ENCODE assay signal across 18 cellular contexts in genomic region chr20:24935786-24936525, GRCh38. TPM values are rescaled to one million over a fixed set of nuclear protein-coding genes. Genes with fewer than 3 reads are reported as not detected.
DNase-seq lines count a peak whose midpoint lies in the region; ATAC-seq and TF ChIP-seq lines count a peak whose summit lies in the region.
"Had no signal": no experiment of that assay in that cellular context is flagged by ENCODE, and none has a peak within 500 bp of the region (broad histone marks: within the 10 kb centered on the region; RNA-seq: fewer than 3 reads in every experiment).

No MANE protein-coding gene starts in this region.

- DNase-seq in activated CD4-positive, alpha-beta T cell treated with anti-CD3 and anti-CD28 coated beads, Interleukin-2, amount 10 ng/mL, durations not matched to agents 24 days and 14 days, result no peak
- no peak for DNase-seq in activated CD4-positive, alpha-beta T cell treated with anti-CD3 and anti-CD28 coated beads, Interleukin-2, amount 50 U/mL, for 4 hours
- DNase-seq in natural killer cell treated with Interleukin-12 subunit alpha and Interleukin-12 subunit beta and Interleukin-15 and Interleukin-18, amount 100 ng/mL, for 72 hours (ENCODE audit: low spot score), result no peak
- DNase-seq in natural killer cell (no peak), lower lobe of right lung (peak; percentile 8), T-helper 1 cell (no peak), OCI-M2 (lab: John Stamatoyannopoulos, UW; ENCODE audit: unreplicated experiment) (no peak), HAP-1 (ENCODE audit: low spot score in 2 of 2) (no peak)
- DNase-seq: Caco-2, DMS53, H9, IMR-90, NCI-H1436, NCI-H2029 treated with DMSO at 0.1 percent for 48 hours, NCI-H510A treated with DMSO at 0.1 percent for 48 hours had no signal

- TF ChIP-seq CTCF in natural killer cell (IDR thresholded peaks at IDR 0.05) (no peak), lower lobe of right lung (IDR thresholded peaks at IDR 0.05) (no peak)

- peaks cover 18% of the 10 kb centered on the region for H3K9me3 Mint-ChIP-seq in activated CD4-positive, alpha-beta T cell treated with anti-CD3 and anti-CD28 coated beads, Interleukin-2, amount 10 ng/mL, durations not matched to agents 24 days and 14 days
- H3K9me3 Mint-ChIP-seq in natural killer cell treated with Interleukin-12 subunit alpha and Interleukin-12 subunit beta and Interleukin-15 and Interleukin-18, amount 100 ng/mL, for 72 hours, result peaks cover 8% of the 10 kb centered on the region
- no peaks in the 10 kb centered on the region for H3K9me3 Mint-ChIP-seq in natural killer cell

- peaks cover 34% of the 10 kb centered on the region for H3K4me1 Mint-ChIP-seq in activated CD4-positive, alpha-beta T cell treated with anti-CD3 and anti-CD28 coated beads, Interleukin-2, amount 10 ng/mL, durations not matched to agents 24 days and 14 days
- H3K4me1 Mint-ChIP-seq in natural killer cell treated with Interleukin-12 subunit alpha and Interleukin-12 subunit beta and Interleukin-15 and Interleukin-18, amount 100 ng/mL, for 72 hours (ENCODE audit: low read depth in 2 of 2), result peaks cover 40 to 48% of the 10 kb centered on the region in 2 donors
- H3K4me1 Mint-ChIP-seq in natural killer cell, result peaks cover 27 to 32% of the 10 kb centered on the region in 2 donors

- no peaks in the 10 kb centered on the region for H3K9me3 ChIP-seq in lower lobe of right lung
- no peaks in the 10 kb centered on the region for H3K9me3 ChIP-seq in HAP-1
- H3K9me3 ChIP-seq: Caco-2 had no signal

- intact Hi-C loops in activated CD4-positive, alpha-beta T cell treated with anti-CD3 and anti-CD28 coated beads, Interleukin-2, amount 10 ng/mL, durations not matched to agents 24 days and 14 days (cut with micrococcal nuclease), result no loop called here
- intact Hi-C loops in natural killer cell (cut with micrococcal nuclease) (no loop called here), lower lobe of right lung (cut with DNase I) (no loop called here)

- no peaks in the 10 kb centered on the region for H3K36me3 ChIP-seq in lower lobe of right lung
- no peaks in the 10 kb centered on the region for H3K36me3 ChIP-seq in HAP-1 (replicated peaks)

- H3K4me1 ChIP-seq in lower lobe of right lung (peaks cover 18% of the 10 kb centered on the region), HAP-1 (no peaks in the 10 kb centered on the region)

- H3K4me3 ChIP-seq in lower lobe of right lung, result no peak overlapping the region
- H3K4me3 ChIP-seq in HAP-1, result no peak overlapping the region

- peak overlapping the region; percentile 22 for H3K27ac Mint-ChIP-seq in activated CD4-positive, alpha-beta T cell treated with anti-CD3 and anti-CD28 coated beads, Interleukin-2, amount 10 ng/mL, durations not matched to agents 24 days and 14 days
- H3K27ac Mint-ChIP-seq in natural killer cell treated with Interleukin-12 subunit alpha and Interleukin-12 subunit beta and Interleukin-15 and Interleukin-18, amount 100 ng/mL, for 72 hours, result peak overlapping the region in 1 of 2 donors; percentile 7
- H3K27ac Mint-ChIP-seq in natural killer cell, result no peak overlapping the region
- H3K27ac Mint-ChIP-seq: H9 had no signal

- H3K36me3 Mint-ChIP-seq in activated CD4-positive, alpha-beta T cell treated with anti-CD3 and anti-CD28 coated beads, Interleukin-2, amount 10 ng/mL, durations not matched to agents 24 days and 14 days (ENCODE audit: low read depth), result peaks cover 2% of the 10 kb centered on the region
- peaks cover 9% of the 10 kb centered on the region for H3K36me3 Mint-ChIP-seq in natural killer cell treated with Interleukin-12 subunit alpha and Interleukin-12 subunit beta and Interleukin-15 and Interleukin-18, amount 100 ng/mL, for 72 hours
- no peaks in the 10 kb centered on the region for H3K36me3 Mint-ChIP-seq in natural killer cell
- H3K36me3 Mint-ChIP-seq: CD14-positive monocyte had no signal

- H3K27ac ChIP-seq in lower lobe of right lung, result no peak overlapping the region

- H3K27me3 ChIP-seq in lower lobe of right lung (ENCODE audit: low read depth) (no peaks in the 10 kb centered on the region), HAP-1 (ENCODE audit: low read depth) (no peaks in the 10 kb centered on the region)

- no peak overlapping the region for H3K4me3 Mint-ChIP-seq in activated CD4-positive, alpha-beta T cell treated with anti-CD3 and anti-CD28 coated beads, Interleukin-2, amount 10 ng/mL, durations not matched to agents 24 days and 14 days
- H3K4me3 Mint-ChIP-seq in natural killer cell treated with Interleukin-12 subunit alpha and Interleukin-12 subunit beta and Interleukin-15 and Interleukin-18, amount 100 ng/mL, for 72 hours, result no peak overlapping the region
- H3K4me3 Mint-ChIP-seq in natural killer cell, result no peak overlapping the region
- H3K4me3 Mint-ChIP-seq: CD14-positive monocyte, H9 had no signal

- ATAC-seq in natural killer cell treated with Interleukin-12 subunit alpha and Interleukin-12 subunit beta and Interleukin-15 and Interleukin-18, amount 100 ng/mL, for 72 hours, result peak; percentile 51 to 81
- ATAC-seq in natural killer cell (no peak), lower lobe of right lung (no peak)

- no peaks in the 10 kb centered on the region for H3K27me3 Mint-ChIP-seq in activated CD4-positive, alpha-beta T cell treated with anti-CD3 and anti-CD28 coated beads, Interleukin-2, amount 10 ng/mL, durations not matched to agents 24 days and 14 days
- no peaks in the 10 kb centered on the region for H3K27me3 Mint-ChIP-seq in natural killer cell treated with Interleukin-12 subunit alpha and Interleukin-12 subunit beta and Interleukin-15 and Interleukin-18, amount 100 ng/mL, for 72 hours
- peaks cover 0 to 2% of the 10 kb centered on the region in 2 donors for H3K27me3 Mint-ChIP-seq in natural killer cell (ENCODE audit: low read depth in 2 of 2)

- in situ Hi-C loops in HAP-1 (cut with MboI; ENCODE audit: low sequenced_read_pairs), result no loop called here

RNA-seq across cellular contexts. Expression of gene CST7, which starts 13.1 kb away (rescaled TPM):
- total RNA-seq in activated CD4-positive, alpha-beta T cell treated with anti-CD3 and anti-CD28 coated beads, Interleukin-2, amount 10 ng/mL, durations not matched to agents 24 days and 14 days, result 115 and 117 TPM in 2 replicates
- 100 to 1,000 TPM in 1 of 2 donors, 10 to 100 TPM in 1; 77.8 to 129 TPM for total RNA-seq in natural killer cell treated with Interleukin-12 subunit alpha and Interleukin-12 subunit beta and Interleukin-15 and Interleukin-18, amount 100 ng/mL, for 72 hours
- 100 to 1,000 TPM; 590 to 700 (median 619) TPM for total RNA-seq in natural killer cell
- 11.7 TPM for total RNA-seq in lower lobe of right lung
- total RNA-seq: Caco-2, H9, HT-29, IMR-90, LHCN-M2 had no signal

RNA-seq across cellular contexts. Expression of gene APMAP, which starts 56.6 kb away (rescaled TPM):
- 56.4 and 56.8 TPM in 2 replicates for total RNA-seq in activated CD4-positive, alpha-beta T cell treated with anti-CD3 and anti-CD28 coated beads, Interleukin-2, amount 10 ng/mL, durations not matched to agents 24 days and 14 days
- total RNA-seq in natural killer cell treated with Interleukin-12 subunit alpha and Interleukin-12 subunit beta and Interleukin-15 and Interleukin-18, amount 100 ng/mL, for 72 hours, result 100 to 1,000 TPM; 109 to 206 TPM
- 100 to 1,000 TPM; 205 to 212 (median 207) TPM for total RNA-seq in natural killer cell
- 82.9 TPM for total RNA-seq in lower lobe of right lung

Comparison
In these comparisons a context has a peak if more than half of its experiments do, and no peak if none do; other contexts are left out.
1. ATAC-seq: peak in natural killer cell treated with Interleukin-12 subunit alpha and Interleukin-12 subunit beta and Interleukin-15 and Interleukin-18, amount 100 ng/mL, for 72 hours (2 of 2); none in natural killer cell (0 of 3) and lower lobe of right lung (0 of 2).